In genomic region chr1:180201451-180202200, GRCh38 we compare ENCODE assay signal across 14 cellular contexts. TPM values are rescaled to one million over a fixed set of nuclear protein-coding genes. Genes with fewer than 3 reads are reported as not detected.
DNase-seq lines count a peak whose midpoint lies in the region; ATAC-seq and TF ChIP-seq lines count a peak whose summit lies in the region.
"Had no signal": no experiment of that assay in that cellular context is flagged by ENCODE, and none has a peak within 500 bp of the region (broad histone marks: within the 10 kb centered on the region; RNA-seq: fewer than 3 reads in every experiment).

No MANE protein-coding gene starts in this region.

- H3K4me3 Mint-ChIP-seq in effector memory CD8-positive, alpha-beta T cell = no peak overlapping the region
- H3K4me3 Mint-ChIP-seq in stimulated activated effector memory CD8-positive, alpha-beta T cell treated with anti-CD3 and anti-CD28 coated beads, Interleukin-12 subunit alpha, Interleukin-12 subunit beta, amount 100 ng/mL, for 72 hours = no peak overlapping the region
- H3K4me3 Mint-ChIP-seq: CD4-positive, CD25-positive, alpha-beta regulatory T cell had no signal

- H3K4ac ChIP-seq in IMR-90 (ENCODE audit: low read depth, low read length) (no peak overlapping the region), neuronal stem cell (ENCODE audit: low read length) (no peak overlapping the region)

- H4K20me1 ChIP-seq in IMR-90 (ENCODE audit: insufficient read depth, low read length) = peaks cover 54% of the 10 kb centered on the region
- H4K20me1 ChIP-seq: BLaER1 had no signal

- H3K9me3 Mint-ChIP-seq in effector memory CD8-positive, alpha-beta T cell = no peaks in the 10 kb centered on the region
- no peaks in the 10 kb centered on the region for H3K9me3 Mint-ChIP-seq in stimulated activated effector memory CD8-positive, alpha-beta T cell treated with anti-CD3 and anti-CD28 coated beads, Interleukin-12 subunit alpha, Interleukin-12 subunit beta, amount 100 ng/mL, for 72 hours
- H3K9me3 Mint-ChIP-seq: CD4-positive, CD25-positive, alpha-beta regulatory T cell had no signal

- H2BK12ac ChIP-seq in neuronal stem cell (ENCODE audit: low read length) = no peak overlapping the region

- H2AK9ac ChIP-seq in IMR-90 (replicated peaks; ENCODE audit: low read depth, low read length, poor library complexity) = peak overlapping the region; percentile 10

- H3K36me3 ChIP-seq in IMR-90 (ENCODE audit: control insufficient read depth, insufficient read depth, low read length) (peaks cover 54% of the 10 kb centered on the region), neuronal stem cell (replicated peaks in 1 of 2; ENCODE audit: control insufficient read depth in 2 of 2, insufficient read depth in 2 of 2, low read length in 2 of 2) (no peaks in the 10 kb centered on the region)

- TF ChIP-seq RAD21 in IMR-90 (IDR thresholded peaks at IDR 0.05; ENCODE audit: low read length) = no peak

- intact Hi-C loops in IMR-90 (cut with micrococcal nuclease) = loop anchor here (5.0 kb wide), 1 partner anchor 281 kb away; no protein-coding TSS in a partner anchor

- CTCF ChIA-PET in IMR-90 (lab: Yijun Ruan, JAX) = no interaction called here

- ATAC-seq in IMR-90 (ENCODE audit: low read depth) = no peak
- no peak for ATAC-seq in effector memory CD8-positive, alpha-beta T cell (replicated peaks)
- peak; percentile 4 for ATAC-seq in stimulated activated effector memory CD8-positive, alpha-beta T cell treated with anti-CD3 and anti-CD28 coated beads, Interleukin-12 subunit alpha, Interleukin-12 subunit beta, amount 100 ng/mL, for 72 hours

- in situ Hi-C loops in IMR-90 (cut with MboI; ENCODE audit: low sequenced_read_pairs) = no loop called here

- H4K8ac ChIP-seq in IMR-90 (ENCODE audit: low read depth in 2 of 2, low read length in 2 of 2) (no peak overlapping the region), neuronal stem cell (ENCODE audit: low read depth, low read length) (no peak overlapping the region)

- H3K79me1 ChIP-seq in IMR-90 (ENCODE audit: low read depth in 1 of 2, low read length in 2 of 2) = 0 out of 4 replicates have a peak, but pooled peaks cover 0 to 7% of the 10 kb centered on the region in 2 experiments
- no peaks in the 10 kb centered on the region for H3K79me1 ChIP-seq in neuronal stem cell (ENCODE audit: low read depth, low read length)

- H3K18ac ChIP-seq in IMR-90 (ENCODE audit: low read depth, low read length) (no peak overlapping the region), neuronal stem cell (ENCODE audit: low read length) (no peak overlapping the region)

- no peak overlapping the region for H4K5ac ChIP-seq in IMR-90 (ENCODE audit: low read depth, low read length)

- H3K4me1 Mint-ChIP-seq in effector memory CD8-positive, alpha-beta T cell (ENCODE audit: low read depth in 2 of 2) = no peaks in the 10 kb centered on the region
- no peaks in the 10 kb centered on the region for H3K4me1 Mint-ChIP-seq in stimulated activated effector memory CD8-positive, alpha-beta T cell treated with anti-CD3 and anti-CD28 coated beads, Interleukin-12 subunit alpha, Interleukin-12 subunit beta, amount 100 ng/mL, for 72 hours
- H3K4me1 Mint-ChIP-seq: CD4-positive, CD25-positive, alpha-beta regulatory T cell had no signal

- H3K23ac ChIP-seq in IMR-90 (ENCODE audit: low read depth, low read length) (no peak overlapping the region; the same call in 1 of the 2 replicates), neuronal stem cell (ENCODE audit: low read depth, low read length, poor library complexity) (peak overlapping the region; percentile 51)

- no peak overlapping the region for H3K27ac ChIP-seq in IMR-90 (ENCODE audit: insufficient read depth, low read length)
- no peak overlapping the region for H3K27ac ChIP-seq in neuronal stem cell (replicated peaks; ENCODE audit: low read length)
- H3K27ac ChIP-seq: BLaER1 had no signal

- H3K9ac ChIP-seq in IMR-90 (ENCODE audit: low read depth, low read length) (no peak overlapping the region), neuronal stem cell (ENCODE audit: low read depth, low read length, poor library complexity) (no peak overlapping the region)
- H3K9ac ChIP-seq: BLaER1 had no signal

- H3K14ac ChIP-seq in IMR-90 (replicated peaks; ENCODE audit: low read depth, low read length) (peak overlapping the region; percentile 23; the same call in 1 of the 2 replicates), neuronal stem cell (ENCODE audit: low read length) (no peak overlapping the region)

- H3K9me3 ChIP-seq in IMR-90 (ENCODE audit: control insufficient read depth, insufficient read depth, low read length) = no peaks in the 10 kb centered on the region
- H3K9me3 ChIP-seq in neuronal stem cell (replicated peaks in 1 of 2; ENCODE audit: control insufficient read depth in 2 of 2, insufficient read depth in 1 of 2, low read depth in 1 of 2, low read length in 2 of 2) = no peaks in the 10 kb centered on the region
- H3K9me3 ChIP-seq: BLaER1, HAP-1 had no signal

- no peak overlapping the region for H4K91ac ChIP-seq in IMR-90 (ENCODE audit: insufficient read depth, low read depth, low read length)
- H4K91ac ChIP-seq in neuronal stem cell (ENCODE audit: low read depth, low read length, poor library complexity) = no peak overlapping the region

- H2BK15ac ChIP-seq in IMR-90 (ENCODE audit: low read depth, low read length) (no peak overlapping the region), neuronal stem cell (ENCODE audit: low read length) (no peak overlapping the region)

- H3K27me3 Mint-ChIP-seq in effector memory CD8-positive, alpha-beta T cell = no peaks in the 10 kb centered on the region
- H3K27me3 Mint-ChIP-seq: CD4-positive, CD25-positive, alpha-beta regulatory T cell had no signal

- no peak for TF ChIP-seq POLR2A in IMR-90 (IDR thresholded peaks at IDR 0.05; ENCODE audit: low read depth, low read length)

- H3K4me1 ChIP-seq in IMR-90 (ENCODE audit: control insufficient read depth, insufficient read depth, low read length) (no peaks in the 10 kb centered on the region; the same call in 1 of the 2 replicates), neuronal stem cell (ENCODE audit: control insufficient read depth in 2 of 2, insufficient read depth in 1 of 2, low read depth in 1 of 2, low read length in 2 of 2) (peaks cover 0 to 12% of the 10 kb centered on the region in 2 donors)
- H3K4me1 ChIP-seq: HAP-1 had no signal

- H2BK5ac ChIP-seq in IMR-90 (ENCODE audit: low read depth, low read length, poor library complexity, severe bottlenecking) (no peak overlapping the region), neuronal stem cell (ENCODE audit: low read length) (no peak overlapping the region)

- H2BK20ac ChIP-seq in IMR-90 (ENCODE audit: low read depth, low read length) = no peak overlapping the region

- 100% methylated on average over 1 of the region's 7 CpGs; no CpG with 5 or more reads in 1 of the 2 experiments for WGBS in IMR-90 (ENCODE audit: extremely low coverage in 2 of 2, insufficient read length in 1 of 2), 2 experiments
- no CpG with 5 or more reads among the region's 7 CpGs for WGBS in neuronal stem cell (ENCODE audit: extremely low coverage in 2 of 2, insufficient read length in 2 of 2, insufficient replicate concordance in 1 of 2), 2 donors

- TF ChIP-seq CTCF in IMR-90 (conservative IDR thresholded peaks at IDR 0.05; ENCODE audit: low read depth, low read length) = no peak

- no peak overlapping the region for H3K4me2 ChIP-seq in IMR-90 (ENCODE audit: low read depth, low read length)
- H3K4me2 ChIP-seq in neuronal stem cell (ENCODE audit: insufficient read depth, low read length, poor library complexity, severe bottlenecking) = no peak overlapping the region
- H3K4me2 ChIP-seq: BLaER1 had no signal

- peak overlapping the region; percentile 20 to 67 for H3K27ac Mint-ChIP-seq in effector memory CD8-positive, alpha-beta T cell
- no peak overlapping the region for H3K27ac Mint-ChIP-seq in stimulated activated effector memory CD8-positive, alpha-beta T cell treated with anti-CD3 and anti-CD28 coated beads, Interleukin-12 subunit alpha, Interleukin-12 subunit beta, amount 100 ng/mL, for 72 hours
- H3K27ac Mint-ChIP-seq: CD4-positive, CD25-positive, alpha-beta regulatory T cell had no signal

- H3K4me3 ChIP-seq in IMR-90 (ENCODE audit: insufficient read depth, low read depth, low read length) (no peak overlapping the region), neuronal stem cell (ENCODE audit: low read length in 2 of 2) (no peak overlapping the region)
- H3K4me3 ChIP-seq: BLaER1, HAP-1 had no signal

- DNase-seq in IMR-90 (no peak), neuronal stem cell (ENCODE audit: low spot score) (no peak), CD1c-positive myeloid dendritic cell (ENCODE audit: extremely low spot score) (no peak), KG1 (lab: John Stamatoyannopoulos, UW) (no peak), occipital lobe (lab: John Stamatoyannopoulos, UW) (no peak)
- DNase-seq in effector memory CD8-positive, alpha-beta T cell = no peak
- DNase-seq in stimulated activated effector memory CD8-positive, alpha-beta T cell treated with anti-CD3 and anti-CD28 coated beads, Interleukin-12 subunit alpha, Interleukin-12 subunit beta, amount 100 ng/mL, for 72 hours (ENCODE audit: low spot score in 2 of 2) = no peak
- DNase-seq: 8988T; AML-193; CD4-positive, CD25-positive, alpha-beta regulatory T cell; DMS 273 treated with DMSO at 0.1 percent for 48 hours; GOT3 had no signal

- H2AK5ac ChIP-seq in IMR-90 (ENCODE audit: low read depth, low read length) (no peak overlapping the region), neuronal stem cell (ENCODE audit: low read depth, low read length) (no peak overlapping the region)

- dilution Hi-C loops in IMR-90 (cut with HindIII; ENCODE audit: low sequenced_read_pairs, unreplicated experiment) = no loop called here

- BruUV-seq in IMR-90 (replicated peaks; lab: Mats Ljungman, UMichigan) = no TSS peak

- POLR2A ChIA-PET in IMR-90 (lab: Charles Lee; ENCODE audit: unreplicated experiment) = no interaction called here

- H3K56ac ChIP-seq in IMR-90 (ENCODE audit: extremely low read depth, insufficient read depth, low read length) = no peak overlapping the region

- peak overlapping the region; percentile 41 for H2AFZ ChIP-seq in IMR-90 (replicated peaks; ENCODE audit: low read length, poor library complexity)
- H2AFZ ChIP-seq in neuronal stem cell (ENCODE audit: low read length) = no peak overlapping the region

- peaks cover 9% of the 10 kb centered on the region for H3K36me3 Mint-ChIP-seq in effector memory CD8-positive, alpha-beta T cell (ENCODE audit: insufficient read depth)
- H3K36me3 Mint-ChIP-seq in stimulated activated effector memory CD8-positive, alpha-beta T cell treated with anti-CD3 and anti-CD28 coated beads, Interleukin-12 subunit alpha, Interleukin-12 subunit beta, amount 100 ng/mL, for 72 hours = no peaks in the 10 kb centered on the region
- H3K36me3 Mint-ChIP-seq: CD4-positive, CD25-positive, alpha-beta regulatory T cell had no signal

- H3K9me1 ChIP-seq in IMR-90 (ENCODE audit: insufficient read depth, low read length) = peaks cover 16% of the 10 kb centered on the region

- H3K27me3 ChIP-seq in IMR-90 (ENCODE audit: control insufficient read depth, insufficient read depth, low read length) (no peaks in the 10 kb centered on the region), neuronal stem cell (ENCODE audit: control insufficient read depth in 3 of 3, insufficient read depth in 3 of 3, low read depth in 1 of 3, low read length in 3 of 3) (peaks cover 0 to 5% (median 0%) of the 10 kb centered on the region in 3 experiments)
- H3K27me3 ChIP-seq: BLaER1 had no signal

- H2BK120ac ChIP-seq in IMR-90 (ENCODE audit: low read depth, low read length) (no peak overlapping the region), neuronal stem cell (ENCODE audit: low read depth, low read length) (no peak overlapping the region)

RNA-seq across cellular contexts. Expression of gene LHX4, which starts 28.4 kb away (rescaled TPM):
- total RNA-seq in IMR-90 (2012; rRNA removed) (0.18 and 0.28 TPM in 2 replicates), occipital lobe (0.31 TPM)
- polyA plus RNA-seq in IMR-90 (2012; rRNA removed) = 0.03 and 0.05 TPM in 2 replicates
- 0.03 and 0.07 TPM in 2 replicates for polyA plus RNA-seq in IMR-90 (2012; cell fraction: cytosol; rRNA removed)
- polyA plus RNA-seq in IMR-90 (2012; cell fraction: nucleus; rRNA removed; ENCODE audit: low replicate concordance) = 0.07 and 0.15 TPM in 2 replicates
- polyA plus RNA-seq in neuronal stem cell (2013, experiment 1 of 2) = 0.06 TPM
- 0.08 TPM for polyA plus RNA-seq in neuronal stem cell (2013, experiment 2 of 2)
- total RNA-seq: CD4-positive, CD25-positive, alpha-beta regulatory T cell had no signal

RNA-seq across cellular contexts. Expression of gene QSOX1, which starts 47.0 kb away (rescaled TPM):
- total RNA-seq in IMR-90 (2012; rRNA removed) (93.3 and 102 TPM in 2 replicates), occipital lobe (20.0 TPM)
- 765 and 791 TPM in 2 replicates for polyA plus RNA-seq in IMR-90 (2012; rRNA removed)
- polyA plus RNA-seq in IMR-90 (2012; cell fraction: cytosol; rRNA removed) = 1,392 and 1,573 TPM in 2 replicates
- 755 and 1,109 TPM in 2 replicates for polyA plus RNA-seq in IMR-90 (2012; cell fraction: nucleus; rRNA removed; ENCODE audit: low replicate concordance)
- 31.6 TPM for polyA plus RNA-seq in neuronal stem cell (2013, experiment 1 of 2)
- 30.8 TPM for polyA plus RNA-seq in neuronal stem cell (2013, experiment 2 of 2)
